29 cellular contexts compared by ENCODE assay signal in genomic region chr1:152646656-152647055, GRCh38. TPM values are rescaled to one million over a fixed set of nuclear protein-coding genes. Genes with fewer than 3 reads are reported as not detected.
"Had no signal": no experiment of that assay in that cellular context is flagged by ENCODE, and none has a peak within 500 bp of the region (broad histone marks: within the 10 kb centered on the region; RNA-seq: fewer than 3 reads in every experiment).

No MANE protein-coding gene starts in this region.

- H3K36me3 Mint-ChIP-seq: natural killer cell had no signal

- H3K27ac ChIP-seq: epithelial cell of prostate, esophagus muscularis mucosa, heart right ventricle, skin epidermis, suprapubic skin, thyroid gland, upper lobe of left lung, uterus had no signal

- H3K9me3 Mint-ChIP-seq: dendritic cell treated with granulocyte-macrophage colony-stimulating factor and Interleukin-4, amounts not matched to agents 40 ng/mL and 50 ng/mL, for 4 days; effector memory CD8-positive, alpha-beta T cell; natural killer cell had no signal

- H3K4me1 ChIP-seq: esophagus muscularis mucosa, heart right ventricle, suprapubic skin, thyroid gland, upper lobe of left lung, uterus had no signal

- H3K4me3 Mint-ChIP-seq: dendritic cell treated with granulocyte-macrophage colony-stimulating factor and Interleukin-4, amounts not matched to agents 40 ng/mL and 50 ng/mL, for 4 days; effector memory CD8-positive, alpha-beta T cell; natural killer cell; neural crest cell had no signal

- H3K36me3 ChIP-seq: esophagus muscularis mucosa, heart right ventricle, suprapubic skin, thyroid gland, upper lobe of left lung, uterus had no signal

- H3K27me3 ChIP-seq: esophagus muscularis mucosa, thyroid gland, upper lobe of left lung, uterus had no signal

- H3K4me1 Mint-ChIP-seq: natural killer cell, neural crest cell had no signal

- ATAC-seq: effector memory CD8-positive, alpha-beta T cell; heart right ventricle; left lobe of liver; mucosa of descending colon; natural killer cell; sciatic nerve had no signal

- FAIRE-seq: colon, frontal cortex, islet of Langerhans had no signal

- H3K4me3 ChIP-seq: esophagus muscularis mucosa, heart right ventricle, mucosa of descending colon, skin epidermis, suprapubic skin, thyroid gland, upper lobe of left lung, uterus had no signal

- H3K9me3 ChIP-seq: esophagus muscularis mucosa, heart right ventricle, mucosa of descending colon, suprapubic skin, thyroid gland, upper lobe of left lung, uterus had no signal

- DNase-seq: effector memory CD8-positive, alpha-beta T cell; heart right ventricle; hypothalamus; kidney glomerular epithelial cell; mammary epithelial cell; mucosa of descending colon; natural killer cell; posterior cingulate gyrus; stimulated activated CD4-positive, alpha-beta T cell treated with anti-CD3 and anti-CD28 coated beads, Interleukin-2, amount 100 ng/mL, for 24 hours; stimulated activated CD4-positive, alpha-beta T cell treated with anti-CD3 and anti-CD28 coated beads, Interleukin-4, amount 100 ng/mL, for 4 hours; stimulated activated naive CD4-positive, alpha-beta T cell treated with Interleukin-2 at 50 U/mL for 16 hours; thyroid gland; upper lobe of left lung; uterus had no signal

RNA-seq across cellular contexts. Expression of gene LCE2D, which starts 16.5 kb away (rescaled TPM):
- total RNA-seq: esophagus muscularis mucosa, frontal cortex, glomerular endothelial cell, heart right ventricle, left lobe of liver, mammary epithelial cell, mucosa of descending colon, natural killer cell, neural crest cell, osteocyte, pulmonary artery endothelial cell, sciatic nerve, thyroid gland, upper lobe of left lung, uterus had no signal
- polyA plus RNA-seq: heart right ventricle, mammary epithelial cell had no signal

RNA-seq across cellular contexts. Expression of gene LCE3A, which starts 23.8 kb away (rescaled TPM):
- total RNA-seq: esophagus muscularis mucosa, frontal cortex, glomerular endothelial cell, heart right ventricle, left lobe of liver, lower leg skin, mammary epithelial cell, mucosa of descending colon, natural killer cell, neural crest cell, osteocyte, pulmonary artery endothelial cell, sciatic nerve, suprapubic skin, thyroid gland, upper lobe of left lung, uterus had no signal
- polyA plus RNA-seq: heart right ventricle, mammary epithelial cell had no signal

RNA-seq across cellular contexts. Expression of gene LCE2C, which starts 28.4 kb away (rescaled TPM):
- total RNA-seq: esophagus muscularis mucosa, frontal cortex, glomerular endothelial cell, heart right ventricle, left lobe of liver, mammary epithelial cell, mucosa of descending colon, natural killer cell, neural crest cell, osteocyte, pulmonary artery endothelial cell, sciatic nerve, upper lobe of left lung, uterus had no signal
- polyA plus RNA-seq: heart right ventricle, mammary epithelial cell had no signal

RNA-seq across cellular contexts. Expression of gene LCE3B, which starts 33.0 kb away (rescaled TPM):
- total RNA-seq: esophagus muscularis mucosa, frontal cortex, glomerular endothelial cell, heart right ventricle, left lobe of liver, lower leg skin, mammary epithelial cell, mucosa of descending colon, natural killer cell, neural crest cell, osteocyte, pulmonary artery endothelial cell, sciatic nerve, suprapubic skin, thyroid gland, upper lobe of left lung, uterus had no signal
- polyA plus RNA-seq: heart right ventricle, mammary epithelial cell had no signal

RNA-seq across cellular contexts. Expression of gene LCE2B, which starts 39.3 kb away (rescaled TPM):
- total RNA-seq: esophagus muscularis mucosa, frontal cortex, glomerular endothelial cell, heart right ventricle, left lobe of liver, mammary epithelial cell, mucosa of descending colon, natural killer cell, neural crest cell, osteocyte, pulmonary artery endothelial cell, sciatic nerve, thyroid gland, upper lobe of left lung, uterus had no signal
- polyA plus RNA-seq: heart right ventricle, mammary epithelial cell had no signal
